ENCODE assay signal across 16 cellular contexts in the genomic region with DNA sequence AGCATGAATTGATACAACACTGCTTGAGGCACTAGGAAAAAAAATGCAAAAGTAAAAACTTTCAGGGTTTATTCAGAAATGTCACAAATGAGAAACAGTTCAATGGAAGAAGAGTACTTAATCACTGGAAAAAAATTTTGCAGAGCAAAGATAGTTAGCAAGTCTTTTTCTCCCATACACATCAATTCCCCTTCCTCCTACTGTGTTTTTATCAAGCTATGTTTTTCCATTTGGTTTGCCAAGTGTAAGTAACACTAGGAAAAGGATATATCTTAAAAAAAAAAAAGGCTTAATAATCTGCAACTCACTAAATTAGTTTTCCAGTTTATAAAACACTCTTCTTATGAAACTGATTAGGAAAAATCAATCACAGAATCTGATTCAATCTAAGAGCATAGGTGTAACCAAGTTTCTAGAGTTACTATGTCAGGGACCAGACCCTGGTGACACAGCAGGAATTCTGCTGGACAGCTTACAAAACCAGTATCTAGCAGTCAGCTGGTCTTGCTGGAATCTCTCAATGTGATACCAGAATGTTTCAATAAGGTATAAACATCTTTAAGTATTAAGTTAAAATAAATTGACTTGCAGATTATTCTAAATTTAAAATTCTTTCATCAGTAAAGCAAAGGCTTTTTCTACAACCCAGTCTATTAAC. TPM values are rescaled to one million over a fixed set of nuclear protein-coding genes. Genes with fewer than 3 reads are reported as not detected.
DNase-seq lines count a peak whose midpoint lies in the region; ATAC-seq and TF ChIP-seq lines count a peak whose summit lies in the region.
"Had no signal": no experiment of that assay in that cellular context is flagged by ENCODE, and none has a peak within 500 bp of the region (broad histone marks: within the 10 kb centered on the region; RNA-seq: fewer than 3 reads in every experiment).

No MANE protein-coding gene starts in this region.

- H3K27me3 Mint-ChIP-seq in activated naive CD4-positive, alpha-beta T cell treated with anti-CD3 and anti-CD28 coated beads for 36 hours (ENCODE audit: low read depth): no peaks in the 10 kb centered on the region
- no peaks in the 10 kb centered on the region for H3K27me3 Mint-ChIP-seq in type B pancreatic cell

- H3K27ac Mint-ChIP-seq in activated naive CD4-positive, alpha-beta T cell treated with anti-CD3 and anti-CD28 coated beads for 36 hours: peak overlapping the region; percentile 68
- H3K27ac Mint-ChIP-seq in type B pancreatic cell: peak overlapping the region; percentile 24
- H3K27ac Mint-ChIP-seq: neural progenitor cell had no signal

- H3K27ac ChIP-seq in right cardiac atrium (ENCODE audit: low read length): no peak overlapping the region
- no peak overlapping the region for H3K27ac ChIP-seq in spleen
- H3K27ac ChIP-seq: neural progenitor cell, transverse colon had no signal

- no peaks in the 10 kb centered on the region for H3K9me3 ChIP-seq in right cardiac atrium (ENCODE audit: control insufficient read depth, low read length)
- no peaks in the 10 kb centered on the region for H3K9me3 ChIP-seq in spleen
- H3K9me3 ChIP-seq: transverse colon had no signal

- H3K9me3 Mint-ChIP-seq in activated naive CD4-positive, alpha-beta T cell treated with anti-CD3 and anti-CD28 coated beads for 36 hours: no peaks in the 10 kb centered on the region
- H3K9me3 Mint-ChIP-seq in type B pancreatic cell: no peaks in the 10 kb centered on the region
- H3K9me3 Mint-ChIP-seq: neural progenitor cell had no signal

- H3K36me3 ChIP-seq in spleen: peaks cover 0 to 78% (median 17%) of the 10 kb centered on the region in 6 donors
- H3K36me3 ChIP-seq: transverse colon had no signal

- ATAC-seq in right cardiac atrium (peak; percentile 64 to 72), GM19035 (IDR thresholded peaks at IDR 0.05; ENCODE audit: unreplicated experiment) (no peak)
- ATAC-seq: esophagus mucosa, HCT116 had no signal

- TF ChIP-seq POLR2A in spleen (IDR thresholded peaks at IDR 0.05) (no peak), lower leg skin (IDR thresholded peaks at IDR 0.05) (no peak)

- no peak for DNase-seq in activated naive CD4-positive, alpha-beta T cell treated with anti-CD3 and anti-CD28 coated beads for 36 hours
- no peak for DNase-seq in activated naive CD4-positive, alpha-beta T cell (lab: John Stamatoyannopoulos, UW)
- DNase-seq in astrocyte of the hippocampus (ENCODE audit: low read depth, low spot score) (peak; percentile 22), right cardiac atrium (no peak), type B pancreatic cell (ENCODE audit: extremely low spot score, unreplicated experiment) (no peak), spleen (no peak), lower leg skin (ENCODE audit: low spot score in 2 of 2) (no peak)
- DNase-seq: NCI-H1436 treated with DMSO at 0.1 percent for 48 hours, NCI-H526 treated with DMSO at 0.1 percent for 48 hours, transverse colon had no signal

- CTCF ChIA-PET in activated naive CD4-positive, alpha-beta T cell treated with anti-CD3 and anti-CD28 coated beads for 36 hours (lab: Charles Lee): interaction anchor here (0.6 kb wide), 1 partner anchor 355 kb away, joined by 8 read pairs; no protein-coding TSS in a partner anchor

- H3K36me3 Mint-ChIP-seq in activated naive CD4-positive, alpha-beta T cell treated with anti-CD3 and anti-CD28 coated beads for 36 hours (ENCODE audit: low read depth): peaks cover 38% of the 10 kb centered on the region
- H3K36me3 Mint-ChIP-seq in type B pancreatic cell: peaks cover 36% of the 10 kb centered on the region

- intact Hi-C loops in activated naive CD4-positive, alpha-beta T cell treated with anti-CD3 and anti-CD28 coated beads for 36 hours (cut with micrococcal nuclease): loop anchor here (5.0 to 10.0 kb wide), 2 partner anchors 600 to 1572 kb away; no protein-coding TSS in a partner anchor
- intact Hi-C loops in right cardiac atrium (cut with DNase I) (loop anchor here in 1 of 4 donors (5.0 kb wide), 1 partner anchor 33 kb away; the partner anchor contains the start of gene RNF145), spleen (cut with DNase I; ENCODE audit: low total_unique reads) (no loop called here), lower leg skin (cut with DNase I; ENCODE audit: low total_unique reads) (no loop called here)

- H3K27me3 ChIP-seq in right cardiac atrium (ENCODE audit: control insufficient read depth, insufficient read depth) (no peaks in the 10 kb centered on the region), spleen (replicated peaks in 1 of 7) (no peaks in the 10 kb centered on the region)
- H3K27me3 ChIP-seq: cardiac muscle cell, neural progenitor cell, transverse colon had no signal

- H3K4me3 ChIP-seq in right cardiac atrium (ENCODE audit: low read length): no peak overlapping the region
- no peak overlapping the region for H3K4me3 ChIP-seq in spleen
- no peak overlapping the region for H3K4me3 ChIP-seq in lower leg skin (ENCODE audit: low read depth, poor library complexity, severe bottlenecking)
- H3K4me3 ChIP-seq: cardiac muscle cell, neural progenitor cell, skin epidermis, transverse colon had no signal

- H3K4me3 Mint-ChIP-seq in activated naive CD4-positive, alpha-beta T cell treated with anti-CD3 and anti-CD28 coated beads for 36 hours: no peak overlapping the region
- H3K4me3 Mint-ChIP-seq in type B pancreatic cell: no peak overlapping the region
- H3K4me3 Mint-ChIP-seq: neural progenitor cell had no signal

- TF ChIP-seq CTCF in type B pancreatic cell (conservative IDR thresholded peaks at IDR 0.05): no peak
- TF ChIP-seq CTCF in spleen (IDR thresholded peaks at IDR 0.05 in 8 of 11, conservative IDR thresholded peaks at IDR 0.05 in 3 of 11): no peak
- no peak for TF ChIP-seq CTCF in lower leg skin (IDR thresholded peaks at IDR 0.05)

- H3K4me1 Mint-ChIP-seq in activated naive CD4-positive, alpha-beta T cell treated with anti-CD3 and anti-CD28 coated beads for 36 hours (ENCODE audit: low read depth): peaks cover 61% of the 10 kb centered on the region
- H3K4me1 Mint-ChIP-seq in type B pancreatic cell (ENCODE audit: unreplicated experiment): peaks cover 16% of the 10 kb centered on the region

- H3K4me1 ChIP-seq in right cardiac atrium (ENCODE audit: control insufficient read depth, insufficient read depth, low read length): peaks cover 6% of the 10 kb centered on the region
- H3K4me1 ChIP-seq in spleen: peaks cover 0 to 64% (median 18%) of the 10 kb centered on the region in 6 donors
- H3K4me1 ChIP-seq: neural progenitor cell had no signal

RNA-seq across cellular contexts. Expression of gene RNF145, which starts 34.7 kb away (rescaled TPM):
- 10 to 100 TPM; 70.0 to 75.3 TPM for total RNA-seq in activated naive CD4-positive, alpha-beta T cell treated with anti-CD3 and anti-CD28 coated beads for 36 hours
- total RNA-seq in right cardiac atrium (10 to 100 TPM; 26.3 to 31.9 (median 28.0) TPM), type B pancreatic cell (ENCODE audit: low replicate concordance) (42.5 and 66.4 TPM in 2 replicates), spleen (10 to 100 TPM; 57.7 to 90.7 (median 72.6) TPM), lower leg skin (10 to 100 TPM; 32.8 to 57.0 (median 43.9) TPM)
- polyA plus RNA-seq in right cardiac atrium (16.4 TPM), spleen (10 to 100 TPM; 27.6 to 40.0 (median 36.5) TPM)
